Comparison of ENCODE assay signal across 1 cellular context in the genomic region with DNA sequence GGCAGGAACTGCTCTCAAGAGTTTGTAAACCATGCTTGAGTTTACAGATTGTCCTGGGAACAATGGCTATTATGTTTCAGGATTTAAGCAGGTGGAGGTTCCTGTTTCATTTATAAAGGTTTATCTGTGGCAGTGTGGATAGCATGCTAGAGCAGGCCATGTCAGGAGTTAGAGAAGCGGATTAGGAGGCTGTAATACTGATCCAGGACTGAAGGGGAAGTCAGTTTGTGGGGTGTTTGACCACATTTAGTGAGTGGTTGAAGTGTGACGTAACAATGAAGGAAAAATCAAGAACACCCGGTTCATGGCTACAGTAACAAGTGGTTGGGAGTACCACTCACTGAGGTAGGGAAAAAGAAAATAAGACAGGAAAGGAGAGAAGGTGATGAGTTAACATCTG.
TF ChIP-seq lines count a peak whose summit lies in the region.

No MANE protein-coding gene starts in this region.

TF ChIP-seq in HepG2, 621 proteins besides CTCF, POLR2A, EP300 and RAD21:
- TF ChIP-seq, protein P1, sequence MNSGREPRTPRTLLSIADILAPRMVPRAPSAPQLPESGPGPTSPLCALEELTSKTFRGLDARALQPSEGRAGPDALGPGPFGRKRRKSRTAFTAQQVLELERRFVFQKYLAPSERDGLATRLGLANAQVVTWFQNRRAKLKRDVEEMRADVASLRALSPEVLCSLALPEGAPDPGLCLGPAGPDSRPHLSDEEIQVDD (CRISPR knock-in tag; IDR thresholded peaks at IDR 0.05; ENCODE audit: borderline replicate concordance): no peak
